ENCODE assay signal across 8 cellular contexts in genomic region chr3:66393486-66394260, GRCh38.
DNase-seq lines count a peak whose midpoint lies in the region; ATAC-seq and TF ChIP-seq lines count a peak whose summit lies in the region.

No MANE protein-coding gene starts in this region.

- peak overlapping the region; percentile 42 for H3K4me3 ChIP-seq in GM12875 (ENCODE audit: low read depth, low read length)
- H3K4me3 ChIP-seq in SK-N-MC, result no peak overlapping the region
- H3K4me3 ChIP-seq in brain microvascular endothelial cell (ENCODE audit: low read depth, low read length), result no peak overlapping the region
- no peak overlapping the region for H3K4me3 ChIP-seq in sigmoid colon
- no peak overlapping the region for H3K4me3 ChIP-seq in MM.1S (ENCODE audit: low read length)

- in situ Hi-C loops in brain microvascular endothelial cell (cut with HindIII; ENCODE audit: low pct_ligation_motif_present, low sequenced_read_pairs), result no loop called here

- peaks cover 4% of the 10 kb centered on the region; the same call in 1 of the 2 replicates for H3K36me3 ChIP-seq in SK-N-MC (ENCODE audit: insufficient read depth, low read length)
- peaks cover 13% of the 10 kb centered on the region for H3K36me3 ChIP-seq in brain microvascular endothelial cell (replicated peaks)
- peaks cover 17 to 83% (median 40%) of the 10 kb centered on the region in 4 donors for H3K36me3 ChIP-seq in sigmoid colon
- H3K36me3 ChIP-seq in MM.1S (replicated peaks; ENCODE audit: insufficient read depth, low read length), result no peaks in the 10 kb centered on the region; the same call in 1 of the 2 replicates

- intact Hi-C loops in sigmoid colon (cut with DNase I), result no loop called here

- H3K4me1 ChIP-seq in sigmoid colon (peaks cover 0 to 66% (median 65%) of the 10 kb centered on the region in 4 donors), MM.1S (ENCODE audit: low read length) (peaks cover 11% of the 10 kb centered on the region)

- DNase-seq in SK-N-MC (ENCODE audit: low read depth, low spot score) (no peak), brain microvascular endothelial cell (peak; percentile 43), sigmoid colon (peak; percentile 44), NCI-H187 (lab: John Stamatoyannopoulos, UW) (no peak), MM.1S (no peak), NCI-H82 (lab: John Stamatoyannopoulos, UW) (no peak)

- H2AFZ ChIP-seq in MM.1S (ENCODE audit: low read length), result no peak overlapping the region

- 46 to 79% methylated on average over 15 of the region's 15 CpGs for WGBS in sigmoid colon, 2 donors

- H3K9ac ChIP-seq in SK-N-MC (ENCODE audit: insufficient read length), result peak overlapping the region; percentile 6
- no peak overlapping the region for H3K9ac ChIP-seq in MM.1S (ENCODE audit: low read length)

- H3K27me3 ChIP-seq in brain microvascular endothelial cell (replicated peaks) (no peaks in the 10 kb centered on the region), sigmoid colon (no peaks in the 10 kb centered on the region), MM.1S (replicated peaks; ENCODE audit: insufficient read depth, low read length) (no peaks in the 10 kb centered on the region)

- no peak for TF ChIP-seq EP300 in sigmoid colon (IDR thresholded peaks at IDR 0.05)

- TF ChIP-seq CTCF in GM12875 (IDR thresholded peaks at IDR 0.05; ENCODE audit: borderline replicate concordance, insufficient read depth, low read depth, low read length), result no peak
- no peak for TF ChIP-seq CTCF in brain microvascular endothelial cell (IDR thresholded peaks at IDR 0.05; ENCODE audit: low read depth, low read length, missing control alignments)
- TF ChIP-seq CTCF in sigmoid colon (IDR thresholded peaks at IDR 0.05), result no peak
- no peak for TF ChIP-seq CTCF in MM.1S (IDR thresholded peaks at IDR 0.05; ENCODE audit: low read length)

- no peaks in the 10 kb centered on the region for H3K79me2 ChIP-seq in MM.1S (ENCODE audit: low read length)

- H3K27ac ChIP-seq in SK-N-MC (peak overlapping the region; percentile 67; the same call in 1 of the 2 replicates), brain microvascular endothelial cell (peak overlapping the region; percentile 83), sigmoid colon (peak overlapping the region in 3 of 4 donors; percentile 82 to 95 (median 89)), MM.1S (ENCODE audit: low read length) (no peak overlapping the region)

- no peaks in the 10 kb centered on the region for H3K9me3 ChIP-seq in SK-N-MC (ENCODE audit: low read depth, low read length)
- no peaks in the 10 kb centered on the region for H3K9me3 ChIP-seq in sigmoid colon
- H3K9me3 ChIP-seq in MM.1S (replicated peaks; ENCODE audit: insufficient read depth, low read length), result no peaks in the 10 kb centered on the region

- H4K20me1 ChIP-seq in MM.1S (ENCODE audit: insufficient read depth, low read length), result no peaks in the 10 kb centered on the region; the same call in 1 of the 2 replicates

- H3K4me2 ChIP-seq in MM.1S (ENCODE audit: low read depth, low read length), result no peak overlapping the region

- H3K9me2 ChIP-seq in MM.1S (replicated peaks; ENCODE audit: insufficient read depth, low read length), result no peaks in the 10 kb centered on the region

- H3F3A ChIP-seq in MM.1S (ENCODE audit: insufficient read depth, low read length), result peaks cover 9% of the 10 kb centered on the region

- peak; percentile 59 for ATAC-seq in HG02571 (IDR thresholded peaks at IDR 0.05; ENCODE audit: unreplicated experiment)

- TF ChIP-seq POLR2A in sigmoid colon (IDR thresholded peaks at IDR 0.05), result no peak

Comparison
In these comparisons a context has a peak if more than half of its experiments do, and no peak if none do; other contexts are left out.
1. DNase-seq: peak in brain microvascular endothelial cell (single experiment) and sigmoid colon (single experiment); none in SK-N-MC (single experiment), NCI-H187 (0 of 2), MM.1S (single experiment) and NCI-H82 (single experiment).